ENCODE assay signal across 25 cellular contexts in genomic region chr16:1729445-1729844, GRCh38. TPM values are rescaled to one million over a fixed set of nuclear protein-coding genes. Genes with fewer than 3 reads are reported as not detected.
DNase-seq lines count a peak whose midpoint lies in the region; ATAC-seq and TF ChIP-seq lines count a peak whose summit lies in the region.
"Had no signal": no experiment of that assay in that cellular context is flagged by ENCODE, and none has a peak within 500 bp of the region (broad histone marks: within the 10 kb centered on the region; RNA-seq: fewer than 3 reads in every experiment).

No MANE protein-coding gene starts in this region.

- H3K4me3 ChIP-seq in H7 (ENCODE audit: insufficient read depth, low read depth, low read length) (no peak overlapping the region), neuronal stem cell (ENCODE audit: low read length in 2 of 2) (no peak overlapping the region), heart left ventricle (no peak overlapping the region)
- H3K4me3 ChIP-seq: BLaER1, GM12878 had no signal

- H3K23ac ChIP-seq in neuronal stem cell (ENCODE audit: low read depth, low read length, poor library complexity) = no peak overlapping the region

- no peak overlapping the region for H2BK15ac ChIP-seq in neuronal stem cell (ENCODE audit: low read length)

- no peak overlapping the region for H3K4me2 ChIP-seq in neuronal stem cell (ENCODE audit: insufficient read depth, low read length, poor library complexity, severe bottlenecking)
- H3K4me2 ChIP-seq: BLaER1 had no signal

- no peak overlapping the region for H2BK120ac ChIP-seq in neuronal stem cell (ENCODE audit: low read depth, low read length)

- H2AFZ ChIP-seq in neuronal stem cell (ENCODE audit: low read length) = no peak overlapping the region

- no peak for TF ChIP-seq POLR2A in heart left ventricle (IDR thresholded peaks at IDR 0.05)

- H3K27me3 ChIP-seq in H7 (ENCODE audit: control insufficient read depth, insufficient read depth, low read length) (no peaks in the 10 kb centered on the region), neuronal stem cell (ENCODE audit: control insufficient read depth in 3 of 3, insufficient read depth in 3 of 3, low read depth in 1 of 3, low read length in 3 of 3) (no peaks in the 10 kb centered on the region), heart left ventricle (no peaks in the 10 kb centered on the region)
- H3K27me3 ChIP-seq: BE2C, BLaER1 had no signal

- no peak overlapping the region for H4K91ac ChIP-seq in neuronal stem cell (ENCODE audit: low read depth, low read length, poor library complexity)

- H3K27ac ChIP-seq in neuronal stem cell (replicated peaks; ENCODE audit: low read length) (no peak overlapping the region), heart left ventricle (no peak overlapping the region)
- H3K27ac ChIP-seq: BLaER1 had no signal

- no peak overlapping the region for H3K4ac ChIP-seq in neuronal stem cell (ENCODE audit: low read length)

- H2AK5ac ChIP-seq in neuronal stem cell (ENCODE audit: low read depth, low read length) = no peak overlapping the region

- H3K79me1 ChIP-seq in neuronal stem cell (ENCODE audit: low read depth, low read length) = peaks cover 1% of the 10 kb centered on the region

- no peak overlapping the region for H4K8ac ChIP-seq in neuronal stem cell (ENCODE audit: low read depth, low read length)

- H3K36me3 ChIP-seq in H7 (replicated peaks; ENCODE audit: control insufficient read depth, insufficient read depth, low read length) (no peaks in the 10 kb centered on the region; the same call in none of the 2 replicates), neuronal stem cell (replicated peaks in 1 of 2; ENCODE audit: control insufficient read depth in 2 of 2, insufficient read depth in 2 of 2, low read length in 2 of 2) (peaks cover 48 to 85% of the 10 kb centered on the region in 2 donors), heart left ventricle (peaks cover 0 to 93% (median 84%) of the 10 kb centered on the region in 9 donors)

- TF ChIP-seq CTCF in heart left ventricle (IDR thresholded peaks at IDR 0.05) = no peak
- TF ChIP-seq CTCF in GM10248 (IDR thresholded peaks at IDR 0.05; ENCODE audit: control extremely low read depth, extremely low read depth, low read depth, missing control alignments) = no peak

- H3K14ac ChIP-seq in neuronal stem cell (ENCODE audit: low read length) = no peak overlapping the region

- POLR2A ChIA-PET in GM10248 (lab: Yijun Ruan, JAX) = no interaction called here

- no peaks in the 10 kb centered on the region for H3K4me1 ChIP-seq in neuronal stem cell (ENCODE audit: control insufficient read depth in 2 of 2, insufficient read depth in 1 of 2, low read depth in 1 of 2, low read length in 2 of 2)
- peaks cover 0 to 11% (median 0%) of the 10 kb centered on the region in 12 donors for H3K4me1 ChIP-seq in heart left ventricle
- H3K4me1 ChIP-seq: BE2C had no signal

- peaks cover 2 to 3% of the 10 kb centered on the region in 2 donors for H3K9me3 ChIP-seq in neuronal stem cell (replicated peaks in 1 of 2; ENCODE audit: control insufficient read depth in 2 of 2, insufficient read depth in 1 of 2, low read depth in 1 of 2, low read length in 2 of 2)
- no peaks in the 10 kb centered on the region for H3K9me3 ChIP-seq in heart left ventricle
- H3K9me3 ChIP-seq: BE2C had no signal

- H2BK5ac ChIP-seq in neuronal stem cell (ENCODE audit: low read length) = no peak overlapping the region

- CTCF ChIA-PET in GM10248 (lab: Yijun Ruan, JAX) = no interaction called here

- H3K18ac ChIP-seq in neuronal stem cell (ENCODE audit: low read length) = no peak overlapping the region

- no CpG with 5 or more reads among the region's 35 CpGs for WGBS in neuronal stem cell (ENCODE audit: extremely low coverage in 2 of 2, insufficient read length in 2 of 2, insufficient replicate concordance in 1 of 2), 2 donors
- 92 to 97% (median 95%) methylated on average over 34 to 35 of the region's 35 CpGs for WGBS in heart left ventricle, 4 donors

- DNase-seq in H7 (peak; percentile 58), iPS-NIHi11 (ENCODE audit: low spot score) (peak; percentile 21), neuronal stem cell (ENCODE audit: low spot score) (no peak), sciatic nerve (ENCODE audit: low spot score) (peak; percentile 51), heart left ventricle (no peak), GM10248 (ENCODE audit: extremely low spot score) (no peak)
- DNase-seq in effector CD8-positive, alpha-beta T cell (lab: John Stamatoyannopoulos, UW) = no peak
- DNase-seq: 8988T; ACHN; BE2C; C1 segment of cervical spinal cord; CD4-positive, alpha-beta memory T cell; CD4-positive, CD25-positive, alpha-beta regulatory T cell; CD8-positive, alpha-beta memory T cell; COR-L47; DMS 273 treated with DMSO at 0.1 percent for 48 hours; DMS153; DMS53; DMS79; DND-41; EL; GF-D8 had no signal

- H2BK12ac ChIP-seq in neuronal stem cell (ENCODE audit: low read length) = no peak overlapping the region

- intact Hi-C loops in sciatic nerve (cut with DNase I) (no loop called here), heart left ventricle (cut with DNase I) (no loop called here)

- no peak for ATAC-seq in sciatic nerve
- no peak for ATAC-seq in HG03571 (IDR thresholded peaks at IDR 0.05; ENCODE audit: unreplicated experiment)
- no peak for ATAC-seq in heart left ventricle
- ATAC-seq: GM12878 had no signal

- H3K9ac ChIP-seq in neuronal stem cell (ENCODE audit: low read depth, low read length, poor library complexity) = peak overlapping the region; percentile 44
- H3K9ac ChIP-seq: BLaER1 had no signal

RNA-seq across cellular contexts. Expression of gene MAPK8IP3, which starts 23.4 kb away (rescaled TPM):
- total RNA-seq in H7 (2014; rRNA removed; shearing (Covaris generic)) = 35.2 and 44.9 TPM in 2 replicates
- 35.9 TPM for polyA plus RNA-seq in neuronal stem cell (2013, experiment 1 of 2)
- polyA plus RNA-seq in neuronal stem cell (2013, experiment 2 of 2) = 36.6 TPM
- total RNA-seq in sciatic nerve (93.3 TPM), heart left ventricle (10 to 100 TPM; 29.5 to 71.3 (median 63.1) TPM)
- 10 to 100 TPM; 29.5 to 70.2 TPM for polyA plus RNA-seq in heart left ventricle

RNA-seq across cellular contexts. Expression of gene NME3, which starts 41.9 kb away (rescaled TPM):
- 147 and 179 TPM in 2 replicates for total RNA-seq in H7 (2014; rRNA removed; shearing (Covaris generic))
- polyA plus RNA-seq in neuronal stem cell (2013, experiment 1 of 2) = 38.5 TPM
- 35.4 TPM for polyA plus RNA-seq in neuronal stem cell (2013, experiment 2 of 2)
- 50.1 TPM for total RNA-seq in sciatic nerve
- total RNA-seq in heart left ventricle = 10 to 100 TPM; 24.4 to 68.3 (median 31.3) TPM
- polyA plus RNA-seq in heart left ventricle = 10 to 100 TPM; 27.4 to 86.4 TPM

RNA-seq across cellular contexts. Expression of gene EME2, which starts 43.2 kb away (rescaled TPM):
- total RNA-seq in H7 (2014; rRNA removed; shearing (Covaris generic)) = 12.7 and 15.3 TPM in 2 replicates
- polyA plus RNA-seq in neuronal stem cell (2013, experiment 1 of 2) = 3.6 TPM
- polyA plus RNA-seq in neuronal stem cell (2013, experiment 2 of 2) = 3.3 TPM
- total RNA-seq in sciatic nerve (15.3 TPM), heart left ventricle (10 to 100 TPM in 2 of 9 donors, 1 to 10 TPM in 7; 3.4 to 12.9 (median 6.0) TPM)
- polyA plus RNA-seq in heart left ventricle = 1 to 10 TPM; 3.6 to 7.8 TPM

RNA-seq across cellular contexts. Expression of gene MRPS34, which starts 43.5 kb away (rescaled TPM):
- total RNA-seq in H7 (2014; rRNA removed; shearing (Covaris generic)) = 304 and 324 TPM in 2 replicates
- polyA plus RNA-seq in neuronal stem cell (2013, experiment 1 of 2) = 108 TPM
- 110 TPM for polyA plus RNA-seq in neuronal stem cell (2013, experiment 2 of 2)
- 42.7 TPM for total RNA-seq in sciatic nerve
- total RNA-seq in heart left ventricle = 100 to 1,000 TPM in 2 of 9 donors, 10 to 100 TPM in 7; 58.0 to 123 (median 79.3) TPM
- polyA plus RNA-seq in heart left ventricle = 100 to 1,000 TPM; 117 to 118 TPM

RNA-seq across cellular contexts. Expression of gene JPT2, which starts 51.4 kb away (rescaled TPM):
- total RNA-seq in H7 (2014; rRNA removed; shearing (Covaris generic)) = 97.4 and 126 TPM in 2 replicates
- 134 TPM for polyA plus RNA-seq in neuronal stem cell (2013, experiment 1 of 2)
- polyA plus RNA-seq in neuronal stem cell (2013, experiment 2 of 2) = 135 TPM
- 26.0 TPM for total RNA-seq in sciatic nerve
- total RNA-seq in heart left ventricle = 10 to 100 TPM; 11.7 to 50.4 (median 34.1) TPM
- 10 to 100 TPM; 11.0 to 76.1 TPM for polyA plus RNA-seq in heart left ventricle

Comparison
In these comparisons a context has a peak if more than half of its experiments do, and no peak if none do; other contexts are left out.
1. DNase-seq: peak in H7 (single experiment), iPS-NIHi11 (single experiment) and sciatic nerve (single experiment); none in neuronal stem cell (single experiment), heart left ventricle (0 of 5), GM10248 (single experiment) and effector CD8-positive, alpha-beta T cell (single experiment).